Comparison of ENCODE assay signal across 17 cellular contexts in the genomic region with DNA sequence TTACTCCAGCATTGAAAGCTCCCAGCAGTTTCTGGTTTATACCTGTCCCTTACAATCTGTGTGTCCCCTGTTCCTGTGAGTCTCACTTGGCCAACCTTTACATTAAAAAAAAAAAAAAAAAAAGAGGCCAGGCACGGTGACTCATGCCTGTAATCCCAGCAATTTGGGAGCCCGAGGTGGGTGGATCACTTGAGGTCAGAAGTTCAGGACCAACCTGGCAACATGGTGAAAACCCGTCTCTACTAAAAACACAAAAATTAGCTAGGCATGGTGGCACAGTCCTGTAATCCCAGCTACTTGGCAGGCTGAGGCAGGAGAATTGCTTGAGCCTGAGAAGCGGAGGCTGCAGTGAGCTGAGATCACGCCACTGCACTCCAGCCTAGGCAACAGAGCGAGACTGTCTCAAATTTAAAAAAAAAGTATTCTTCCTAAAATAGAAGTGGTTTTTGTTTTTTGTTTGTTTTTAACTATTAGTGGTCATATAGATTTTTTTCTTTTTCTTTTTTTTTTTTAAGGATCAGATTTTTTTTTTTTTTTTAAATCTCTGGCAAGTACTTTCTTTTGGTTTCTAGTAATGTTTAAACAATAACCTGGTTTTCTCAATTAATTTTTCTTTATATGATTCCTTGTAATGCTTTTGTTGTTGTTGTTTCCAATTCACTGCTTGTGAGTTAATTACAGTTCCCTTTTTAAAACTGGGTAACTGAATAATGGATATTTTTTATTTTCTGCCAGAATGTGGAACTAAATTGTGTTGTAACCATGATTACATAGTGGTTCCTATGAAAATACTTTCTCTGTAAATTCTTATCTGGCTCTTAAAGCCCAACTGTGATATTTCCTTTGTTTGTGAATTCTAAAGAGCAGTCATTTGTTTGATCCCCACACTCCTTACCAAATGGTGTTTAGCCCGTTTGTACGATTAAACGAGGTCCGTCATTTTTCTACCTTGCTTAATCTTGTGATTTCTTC.
DNase-seq lines count a peak whose midpoint lies in the region; ATAC-seq and TF ChIP-seq lines count a peak whose summit lies in the region.
"Had no signal": no experiment of that assay in that cellular context is flagged by ENCODE, and none has a peak within 500 bp of the region (broad histone marks: within the 10 kb centered on the region; RNA-seq: fewer than 3 reads in every experiment).

No MANE protein-coding gene starts in this region.

- no peak overlapping the region for H3K9ac ChIP-seq in PC-3 (ENCODE audit: low read length)
- no peak overlapping the region for H3K9ac ChIP-seq in colonic mucosa (ENCODE audit: low read depth in 2 of 2, low read length in 2 of 2)
- peak overlapping the region in 1 of 5 donors; percentile 26 for H3K9ac ChIP-seq in subcutaneous abdominal adipose tissue (ENCODE audit: low read length in 5 of 5)

- no peak overlapping the region for H3K4me2 ChIP-seq in PC-3 (ENCODE audit: low read length)

- no peak overlapping the region for H3K4me3 ChIP-seq in PC-3 (ENCODE audit: low read length)
- no peak overlapping the region for H3K4me3 ChIP-seq in colonic mucosa
- no peak overlapping the region for H3K4me3 ChIP-seq in subcutaneous abdominal adipose tissue (ENCODE audit: low read depth in 1 of 5, low read length in 5 of 5)
- no peak overlapping the region for H3K4me3 ChIP-seq in left lung
- H3K4me3 ChIP-seq: right lobe of liver had no signal

- ATAC-seq in PC-3: peak; percentile 20
- ATAC-seq in left lung: no peak
- ATAC-seq in HG02623 (IDR thresholded peaks at IDR 0.05; ENCODE audit: unreplicated experiment): no peak
- ATAC-seq: CD8-positive, alpha-beta T cell had no signal

- H4K20me1 ChIP-seq in PC-3 (ENCODE audit: low read length): no peaks in the 10 kb centered on the region

- CTCF ChIA-PET in PC-3 (lab: Charles Lee): no interaction called here

- H3K27me3 ChIP-seq in PC-3 (ENCODE audit: low read length) (no peaks in the 10 kb centered on the region), colonic mucosa (no peaks in the 10 kb centered on the region), subcutaneous abdominal adipose tissue (ENCODE audit: control insufficient read depth in 5 of 5, insufficient read depth in 4 of 5, low read length in 5 of 5) (no peaks in the 10 kb centered on the region), left lung (no peaks in the 10 kb centered on the region)
- H3K27me3 ChIP-seq: right lobe of liver had no signal

- DNase-seq in NOMO-1 (lab: John Stamatoyannopoulos, UW; ENCODE audit: unreplicated experiment in 2 of 2) (peak; percentile 12 to 84), NOMO-1 treated with dmso at 0.1 percent for 144 hours (lab: John Stamatoyannopoulos, UW; ENCODE audit: unreplicated experiment) (no peak), PC-3 (peak; percentile 41), colonic mucosa (peak; percentile 56), left lung (no peak), NCI-H146 treated with DMSO at 0.1 percent for 48 hours (lab: John Stamatoyannopoulos, UW; ENCODE audit: unreplicated experiment) (no peak)
- DNase-seq: activated CD8-positive, alpha-beta memory T cell treated with anti-CD3 and anti-CD28 coated beads for 24 hours; activated gamma-delta T cell; CD8-positive, alpha-beta T cell; NCI-H187; NCI-H526 treated with DMSO at 0.1 percent for 48 hours; right lobe of liver; SHP77 treated with DMSO at 0.1 percent for 48 hours; stimulated activated CD4-positive, alpha-beta T cell treated with anti-CD3 and anti-CD28 coated beads, Interleukin-4, amount 100 ng/mL, for 24 hours had no signal

- intact Hi-C loops in PC-3 (cut with micrococcal nuclease): no loop called here
- intact Hi-C loops in colonic mucosa (cut with DNase I): loop anchor here (5.0 kb wide), 1 partner anchor 51 kb away; no protein-coding TSS in a partner anchor
- intact Hi-C loops in left lung (cut with DNase I): no loop called here

- H3K36me3 ChIP-seq in PC-3 (ENCODE audit: low read depth, low read length): no peaks in the 10 kb centered on the region
- H3K36me3 ChIP-seq in colonic mucosa: no peaks in the 10 kb centered on the region
- H3K36me3 ChIP-seq in subcutaneous abdominal adipose tissue (ENCODE audit: control insufficient read depth in 5 of 5, insufficient read depth in 5 of 5, low read length in 5 of 5): no peaks in the 10 kb centered on the region
- no peaks in the 10 kb centered on the region for H3K36me3 ChIP-seq in left lung
- H3K36me3 ChIP-seq: right lobe of liver had no signal

- no peaks in the 10 kb centered on the region for H3K9me2 ChIP-seq in PC-3 (replicated peaks; ENCODE audit: low read length)

- H3K4me1 ChIP-seq in PC-3 (ENCODE audit: insufficient read depth, low read length) (peaks cover 6% of the 10 kb centered on the region; the same call in 1 of the 2 replicates), colonic mucosa (no peaks in the 10 kb centered on the region), subcutaneous abdominal adipose tissue (ENCODE audit: control insufficient read depth in 5 of 5, insufficient read depth in 5 of 5, low read length in 5 of 5) (peaks cover 0 to 19% (median 9%) of the 10 kb centered on the region in 5 donors), left lung (peaks cover 4 to 8% of the 10 kb centered on the region in 2 donors)
- H3K4me1 ChIP-seq: right lobe of liver had no signal

- no peaks in the 10 kb centered on the region for H3F3A ChIP-seq in PC-3 (ENCODE audit: low read length, unreplicated experiment)

- H3K9me3 ChIP-seq in PC-3 (ENCODE audit: low read length) (no peaks in the 10 kb centered on the region), colonic mucosa (no peaks in the 10 kb centered on the region), subcutaneous abdominal adipose tissue (ENCODE audit: control insufficient read depth in 5 of 5, low read length in 5 of 5) (no peaks in the 10 kb centered on the region), left lung (no peaks in the 10 kb centered on the region)
- H3K9me3 ChIP-seq: right lobe of liver had no signal

- H3K27ac ChIP-seq in PC-3 (ENCODE audit: low read length) (no peak overlapping the region), colonic mucosa (no peak overlapping the region), subcutaneous abdominal adipose tissue (ENCODE audit: low read depth, low read length) (peak overlapping the region; percentile 7), left lung (no peak overlapping the region)
- H3K27ac ChIP-seq: 22Rv1, right lobe of liver had no signal

- H2AFZ ChIP-seq in PC-3 (ENCODE audit: low read length): no peak overlapping the region

- TF ChIP-seq CTCF in PC-3 (conservative IDR thresholded peaks at IDR 0.05; ENCODE audit: low read depth, low read length): no peak
- TF ChIP-seq CTCF in colonic mucosa (IDR thresholded peaks at IDR 0.05): no peak
- no peak for TF ChIP-seq CTCF in left lung (IDR thresholded peaks at IDR 0.05)

- no peaks in the 10 kb centered on the region for H3K79me2 ChIP-seq in PC-3 (ENCODE audit: low read length)

- POLR2A ChIA-PET in PC-3 (lab: Charles Lee; ENCODE audit: unreplicated experiment): no interaction called here

- BruUV-seq in PC-3 (replicated peaks; lab: Mats Ljungman, UMichigan): no TSS peak

Comparison
In these comparisons a context has a peak if more than half of its experiments do, and no peak if none do; other contexts are left out.
1. DNase-seq: peak in NOMO-1 (2 of 2), PC-3 (single experiment) and colonic mucosa (single experiment); none in NOMO-1 treated with dmso at 0.1 percent for 144 hours (single experiment), left lung (0 of 2) and NCI-H146 treated with DMSO at 0.1 percent for 48 hours (single experiment).